In the genomic region with DNA sequence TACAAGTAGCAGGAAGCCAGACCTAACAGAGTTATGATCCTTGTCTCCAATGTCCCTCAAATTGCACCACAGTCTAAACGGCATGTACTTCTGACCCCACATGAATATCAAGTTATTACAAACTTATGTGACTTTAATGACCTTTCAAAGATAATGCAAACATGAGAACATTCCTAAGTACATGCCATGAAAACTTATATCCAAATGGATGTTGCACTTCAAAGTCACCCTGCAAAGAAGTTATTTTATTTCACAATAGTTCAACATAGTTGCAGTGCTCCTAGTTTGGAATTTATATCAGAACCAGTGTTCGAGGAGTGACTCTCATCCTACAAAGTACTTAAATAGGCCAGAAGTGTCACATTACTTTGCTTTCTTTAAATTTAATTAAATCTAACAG, we compare ENCODE assay signal across 22 cellular contexts. TPM values are rescaled to one million over a fixed set of nuclear protein-coding genes. Genes with fewer than 3 reads are reported as not detected.
A peak's percentile ranks its signal among the peaks of the same experiment; 100 is the strongest.
DNase-seq lines count a peak whose midpoint lies in the region; ATAC-seq and TF ChIP-seq lines count a peak whose summit lies in the region.
"Had no signal": no experiment of that assay in that cellular context is flagged by ENCODE, and none has a peak within 500 bp of the region (broad histone marks: within the 10 kb centered on the region; RNA-seq: fewer than 3 reads in every experiment).

No MANE protein-coding gene starts in this region.

- no peak overlapping the region for H2BK5ac ChIP-seq in IMR-90 (ENCODE audit: low read depth, low read length, poor library complexity, severe bottlenecking)

- H4K5ac ChIP-seq in IMR-90 (ENCODE audit: low read depth, low read length) = no peak overlapping the region; the same call in 1 of the 2 replicates

- no peak overlapping the region for H3K56ac ChIP-seq in IMR-90 (ENCODE audit: extremely low read depth, insufficient read depth, low read length)

- peak overlapping the region; percentile 52; the same call in 1 of the 2 replicates for H3K18ac ChIP-seq in IMR-90 (ENCODE audit: low read depth, low read length)

- H2AK9ac ChIP-seq in IMR-90 (replicated peaks; ENCODE audit: low read depth, low read length, poor library complexity) = no peak overlapping the region

- no peak for TF ChIP-seq RAD21 in IMR-90 (IDR thresholded peaks at IDR 0.05; ENCODE audit: low read length)

- no peak for TF ChIP-seq POLR2A in IMR-90 (IDR thresholded peaks at IDR 0.05; ENCODE audit: low read depth, low read length)
- TF ChIP-seq POLR2A in adrenal gland (IDR thresholded peaks at IDR 0.05) = no peak

- POLR2A ChIA-PET in IMR-90 (lab: Charles Lee; ENCODE audit: unreplicated experiment) = no interaction called here

- H3K4me2 ChIP-seq in IMR-90 (ENCODE audit: low read depth, low read length) = peak overlapping the region; percentile 42
- H3K4me2 ChIP-seq: A549 had no signal

- dilution Hi-C loops in IMR-90 (cut with HindIII; ENCODE audit: low sequenced_read_pairs, unreplicated experiment) = no loop called here

- peak; percentile 57 for DNase-seq in AG10803 (ENCODE audit: low read depth)
- peak; percentile 45 for DNase-seq in IMR-90
- DNase-seq in choroid plexus epithelial cell (ENCODE audit: low read depth) = peak; percentile 71
- DNase-seq in fibroblast of villous mesenchyme (ENCODE audit: low read depth) = peak; percentile 43
- no peak for DNase-seq in adrenal gland
- no peak for DNase-seq in NCI-H345 (lab: John Stamatoyannopoulos, UW)
- no peak for DNase-seq in 8988T
- DNase-seq: AML-193; DMS79 treated with DMSO at 0.1 percent for 48 hours; H7; Karpas-422; NCI-H1092 treated with DMSO at 0.1 percent for 48 hours; NCI-H2081; NCI-H2171 treated with DMSO at 0.1 percent for 48 hours; NCI-H748 treated with DMSO at 0.1 percent for 48 hours; NK-92 treated with Interleukin-12 subunit alpha and Interleukin-12 subunit beta, amount 100 ng/mL, for 24 hours; Peyer's patch had no signal

- H3K79me1 ChIP-seq in IMR-90 (ENCODE audit: low read depth in 1 of 2, low read length in 2 of 2) = no peaks in the 10 kb centered on the region

- ATAC-seq in IMR-90 (ENCODE audit: low read depth) = peak; percentile 62
- ATAC-seq in GM21447 (IDR thresholded peaks at IDR 0.05; ENCODE audit: unreplicated experiment) = no peak
- ATAC-seq: A549 had no signal

- no peak overlapping the region for H2BK20ac ChIP-seq in IMR-90 (ENCODE audit: low read depth, low read length)

- no peak for TF ChIP-seq CTCF in AG10803 (conservative IDR thresholded peaks at IDR 0.05; ENCODE audit: low read length)
- TF ChIP-seq CTCF in IMR-90 (conservative IDR thresholded peaks at IDR 0.05; ENCODE audit: low read depth, low read length) = no peak
- TF ChIP-seq CTCF in choroid plexus epithelial cell (conservative IDR thresholded peaks at IDR 0.05; ENCODE audit: low read depth, low read length) = no peak
- TF ChIP-seq CTCF in fibroblast of villous mesenchyme (IDR thresholded peaks at IDR 0.05; ENCODE audit: insufficient read depth, low read depth, low read length) = no peak
- TF ChIP-seq CTCF in adrenal gland (IDR thresholded peaks at IDR 0.05) = no peak

- H2AK5ac ChIP-seq in IMR-90 (ENCODE audit: low read depth, low read length) = no peak overlapping the region

- no peak overlapping the region for H4K8ac ChIP-seq in IMR-90 (ENCODE audit: low read depth in 2 of 2, low read length in 2 of 2)

- no peak overlapping the region for H3K4me3 ChIP-seq in AG10803 (ENCODE audit: low read length)
- H3K4me3 ChIP-seq in IMR-90 (ENCODE audit: insufficient read depth, low read depth, low read length) = no peak overlapping the region
- H3K4me3 ChIP-seq in choroid plexus epithelial cell (ENCODE audit: low read depth, low read length) = no peak overlapping the region
- no peak overlapping the region for H3K4me3 ChIP-seq in fibroblast of villous mesenchyme (ENCODE audit: low read depth, low read length)
- H3K4me3 ChIP-seq in adrenal gland = no peak overlapping the region
- H3K4me3 ChIP-seq: A549, Peyer's patch, SJSA1 had no signal

- H3K9ac ChIP-seq in IMR-90 (ENCODE audit: low read depth, low read length) = no peak overlapping the region

- no peak overlapping the region for H2AFZ ChIP-seq in IMR-90 (replicated peaks; ENCODE audit: low read length, poor library complexity)

- H2BK15ac ChIP-seq in IMR-90 (ENCODE audit: low read depth, low read length) = no peak overlapping the region

- no CpG with 5 or more reads among the region's 2 CpGs for WGBS in IMR-90 (ENCODE audit: extremely low coverage in 2 of 2, insufficient read length in 1 of 2), 2 experiments
- WGBS in adrenal gland, 4 donors = 65 to 73% (median 71%) methylated on average over 2 of the region's 2 CpGs

- no peak overlapping the region for H4K91ac ChIP-seq in IMR-90 (ENCODE audit: insufficient read depth, low read depth, low read length)

- H3K36me3 ChIP-seq in IMR-90 (ENCODE audit: control insufficient read depth, insufficient read depth, low read length) (no peaks in the 10 kb centered on the region), adrenal gland (replicated peaks in 1 of 2) (no peaks in the 10 kb centered on the region)
- H3K36me3 ChIP-seq: Peyer's patch, SJSA1 had no signal

- H3K4me1 ChIP-seq in IMR-90 (ENCODE audit: control insufficient read depth, insufficient read depth, low read length) (peaks cover 17% of the 10 kb centered on the region), adrenal gland (replicated peaks in 1 of 2) (peaks cover 29 to 32% of the 10 kb centered on the region in 2 donors)
- H3K4me1 ChIP-seq: A549, Peyer's patch, SJSA1 had no signal

- intact Hi-C loops in IMR-90 (cut with micrococcal nuclease) = loop anchor here (5.0 kb wide), 1 partner anchor 41 kb away; a partner anchor contains a TSS
- intact Hi-C loops in adrenal gland (cut with DNase I) = no loop called here

- no peak overlapping the region for H3K23ac ChIP-seq in IMR-90 (ENCODE audit: low read depth, low read length)

- H3K27ac ChIP-seq in IMR-90 (ENCODE audit: insufficient read depth, low read length) = no peak overlapping the region
- H3K27ac ChIP-seq in adrenal gland = no peak overlapping the region
- H3K27ac ChIP-seq: A549, C4-2B, Peyer's patch, SJSA1 had no signal

- no peaks in the 10 kb centered on the region for H3K27me3 ChIP-seq in IMR-90 (ENCODE audit: control insufficient read depth, insufficient read depth, low read length)
- H3K27me3 ChIP-seq in adrenal gland = no peaks in the 10 kb centered on the region
- H3K27me3 ChIP-seq: Peyer's patch, SJSA1 had no signal

- no peaks in the 10 kb centered on the region for H3K9me3 ChIP-seq in IMR-90 (ENCODE audit: control insufficient read depth, insufficient read depth, low read length)
- H3K9me3 ChIP-seq in adrenal gland (replicated peaks in 1 of 3) = no peaks in the 10 kb centered on the region
- H3K9me3 ChIP-seq: A549, Peyer's patch, SJSA1 had no signal

- no peak overlapping the region for H3K4ac ChIP-seq in IMR-90 (ENCODE audit: low read depth, low read length)

- no peak overlapping the region for H2BK120ac ChIP-seq in IMR-90 (ENCODE audit: low read depth, low read length)

- CTCF ChIA-PET in IMR-90 (lab: Yijun Ruan, JAX) = no interaction called here

- in situ Hi-C loops in IMR-90 (cut with MboI; ENCODE audit: low sequenced_read_pairs) = no loop called here

- H3K9me1 ChIP-seq in IMR-90 (ENCODE audit: insufficient read depth, low read length) = peaks cover 3% of the 10 kb centered on the region; the same call in 1 of the 2 replicates

- no peaks in the 10 kb centered on the region for H4K20me1 ChIP-seq in IMR-90 (ENCODE audit: insufficient read depth, low read length)

- H3K14ac ChIP-seq in IMR-90 (replicated peaks; ENCODE audit: low read depth, low read length) = no peak overlapping the region; the same call in 1 of the 2 replicates

- BruUV-seq in IMR-90 (replicated peaks; lab: Mats Ljungman, UMichigan) = no TSS peak

TF ChIP-seq in IMR-90, 13 proteins besides CTCF, POLR2A, EP300 and RAD21:
- TF ChIP-seq RFX5 (IDR thresholded peaks at IDR 0.05; ENCODE audit: low read depth, low read length) (no peak), CEBPB (IDR thresholded peaks at IDR 0.05; ENCODE audit: low read depth, low read length) (peak; percentile 88)
TF ChIP-seq in IMR-90: peak in this region for 1.

RNA-seq across cellular contexts. Expression of a gene that starts 41.2 kb away (rescaled TPM):
- 74.4 and 95.2 TPM in 2 replicates for total RNA-seq in IMR-90 (2012; rRNA removed)
- polyA plus RNA-seq in IMR-90 (2012; rRNA removed) = 17.5 and 22.3 TPM in 2 replicates
- polyA plus RNA-seq in IMR-90 (2012; cell fraction: cytosol; rRNA removed) = 4.4 and 10.5 TPM in 2 replicates
- polyA plus RNA-seq in IMR-90 (2012; cell fraction: nucleus; rRNA removed; ENCODE audit: low replicate concordance) = 5.5 and 36.2 TPM in 2 replicates
- 104 and 154 TPM in 2 replicates for total RNA-seq in fibroblast of villous mesenchyme
- 100 to 1,000 TPM; 137 to 371 (median 157) TPM for total RNA-seq in adrenal gland
- polyA plus RNA-seq in adrenal gland = 10 to 100 TPM; 30.0 to 80.3 (median 39.5) TPM
- total RNA-seq: G401 had no signal

RNA-seq across cellular contexts. Expression of a gene that starts 41.2 kb away (rescaled TPM):
- total RNA-seq in IMR-90 (2012; rRNA removed) (48.9 and 49.7 TPM in 2 replicates), fibroblast of villous mesenchyme (44.9 and 47.7 TPM in 2 replicates), adrenal gland (100 to 1,000 TPM in 3 of 8 donors, 10 to 100 TPM in 5; 60.3 to 147 (median 79.7) TPM)
- polyA plus RNA-seq in IMR-90 (2012; rRNA removed) (42.4 and 43.7 TPM in 2 replicates), adrenal gland (10 to 100 TPM; 17.8 to 52.4 (median 27.9) TPM)
- polyA plus RNA-seq in IMR-90 (2012; cell fraction: cytosol; rRNA removed) = 34.3 and 38.4 TPM in 2 replicates
- polyA plus RNA-seq in IMR-90 (2012; cell fraction: nucleus; rRNA removed; ENCODE audit: low replicate concordance) = 32.6 and 34.9 TPM in 2 replicates

Comparison
In these comparisons a context has a peak if more than half of its experiments do, and no peak if none do; other contexts are left out.
1. DNase-seq: peak in AG10803 (single experiment), IMR-90 (single experiment), choroid plexus epithelial cell (single experiment) and fibroblast of villous mesenchyme (single experiment); none in adrenal gland (0 of 7), NCI-H345 (single experiment) and 8988T (single experiment).